ENCODE assay signal across 9 cellular contexts in genomic region chr3:8964436-8965370, GRCh38. TPM values are rescaled to one million over a fixed set of nuclear protein-coding genes. Genes with fewer than 3 reads are reported as not detected.
DNase-seq lines count a peak whose midpoint lies in the region; FAIRE-seq and TF ChIP-seq lines count a peak whose summit lies in the region.
"Had no signal": no experiment of that assay in that cellular context is flagged by ENCODE, and none has a peak within 500 bp of the region (broad histone marks: within the 10 kb centered on the region; RNA-seq: fewer than 3 reads in every experiment).

No MANE protein-coding gene starts in this region.

- POLR2A ChIA-PET in CD4-positive, alpha-beta memory T cell (lab: Charles Lee; ENCODE audit: partially characterized antibody) = no interaction called here

- H3K27me3 ChIP-seq in CD4-positive, alpha-beta memory T cell (ENCODE audit: insufficient read depth, low read length) = no peaks in the 10 kb centered on the region
- H3K27me3 ChIP-seq in KMS-11 (ENCODE audit: insufficient read depth, low read depth) (no peaks in the 10 kb centered on the region), bronchial epithelial cell (ENCODE audit: control insufficient read depth, insufficient read depth, low read length) (no peaks in the 10 kb centered on the region)

- no peak overlapping the region for H3K27ac ChIP-seq in CD4-positive, alpha-beta memory T cell (ENCODE audit: low read depth, low read length)
- H3K27ac ChIP-seq in KMS-11 (no peak overlapping the region), coronary artery (no peak overlapping the region), kidney (ENCODE audit: low read depth in 2 of 2, low read length in 2 of 2) (no peak overlapping the region)

- intact Hi-C loops in CD4-positive, alpha-beta memory T cell (cut with micrococcal nuclease) = no loop called here
- intact Hi-C loops in kidney (cut with DNase I) = no loop called here

- H3K36me3 Mint-ChIP-seq in CD4-positive, alpha-beta memory T cell = peaks cover 0 to 11% of the 10 kb centered on the region in 2 donors
- H3K36me3 Mint-ChIP-seq in mesothelial cell of epicardium = no peaks in the 10 kb centered on the region

- H4K20me1 ChIP-seq in KMS-11 (ENCODE audit: insufficient read depth) = no peaks in the 10 kb centered on the region

- peaks cover 0 to 5% (median 0%) of the 10 kb centered on the region in 8 donors for H3K9me3 Mint-ChIP-seq in CD4-positive, alpha-beta memory T cell
- H3K9me3 Mint-ChIP-seq in mesothelial cell of epicardium = no peaks in the 10 kb centered on the region

- H2AFZ ChIP-seq in KMS-11 (ENCODE audit: low read depth) = peak overlapping the region; percentile 96

- H3K4me3 Mint-ChIP-seq in CD4-positive, alpha-beta memory T cell = peak overlapping the region; percentile 92 to 97 (median 94)
- peak overlapping the region; percentile 95 for H3K4me3 Mint-ChIP-seq in mesothelial cell of epicardium

- H3K36me3 ChIP-seq in CD4-positive, alpha-beta memory T cell (ENCODE audit: insufficient read depth, low read length) = no peaks in the 10 kb centered on the region
- no peaks in the 10 kb centered on the region for H3K36me3 ChIP-seq in KMS-11 (ENCODE audit: insufficient read depth)
- H3K36me3 ChIP-seq in bronchial epithelial cell (ENCODE audit: control insufficient read depth, insufficient read depth, low read length) = no peaks in the 10 kb centered on the region
- no peaks in the 10 kb centered on the region for H3K36me3 ChIP-seq in kidney (ENCODE audit: control insufficient read depth in 1 of 2, insufficient read depth in 2 of 2, low read length in 2 of 2)

- H3K4me2 ChIP-seq in KMS-11 = no peak overlapping the region

- H3K79me2 ChIP-seq in KMS-11 (ENCODE audit: insufficient read depth, low read depth) = peaks cover 34% of the 10 kb centered on the region; the same call in 1 of the 2 replicates

- CTCF ChIA-PET in CD4-positive, alpha-beta memory T cell (lab: Charles Lee; ENCODE audit: partially characterized antibody) = interaction anchor here (13.1 kb wide), 1 partner anchor 338 kb away, joined by 227 read pairs; no protein-coding TSS in a partner anchor

- H3K4me1 ChIP-seq in CD4-positive, alpha-beta memory T cell (ENCODE audit: insufficient read depth, low read length) = peaks cover 21% of the 10 kb centered on the region
- H3K4me1 ChIP-seq in KMS-11 (ENCODE audit: low read depth, poor library complexity, severe bottlenecking) (peaks cover 14% of the 10 kb centered on the region), kidney (ENCODE audit: control insufficient read depth in 1 of 2, insufficient read depth in 1 of 2, low read depth in 1 of 2, low read length in 2 of 2) (peaks cover 3 to 9% of the 10 kb centered on the region in 2 donors)

- DNase-seq in CD4-positive, alpha-beta memory T cell = no peak
- DNase-seq in bronchial epithelial cell (ENCODE audit: low read depth) = peak; percentile 91
- DNase-seq in mesothelial cell of epicardium (ENCODE audit: low spot score in 2 of 2, unreplicated experiment in 2 of 2) = no peak
- no peak for DNase-seq in coronary artery (ENCODE audit: low spot score)
- DNase-seq in stimulated activated CD4-positive, alpha-beta T cell treated with anti-CD3 and anti-CD28 coated beads, Interleukin-1b, Interleukin-23, amount 100 ng/mL, for 48 hours = no peak
- no peak for DNase-seq in NCI-H1048 (lab: John Stamatoyannopoulos, UW)
- DNase-seq in kidney = no peak
- DNase-seq: stimulated activated CD4-positive, alpha-beta T cell treated with anti-CD3 and anti-CD28 coated beads, Interleukin-12 subunit alpha, Interleukin-12 subunit beta, amount 100 ng/mL, for 4 hours had no signal

- no peak overlapping the region for H3K4me3 ChIP-seq in CD4-positive, alpha-beta memory T cell (ENCODE audit: low read length in 2 of 2)
- H3K4me3 ChIP-seq in KMS-11 (IDR thresholded peaks at IDR 0.05; ENCODE audit: insufficient read depth, low read depth, low read length) = no peak overlapping the region
- no peak overlapping the region for H3K4me3 ChIP-seq in bronchial epithelial cell (ENCODE audit: low read depth, low read length)
- H3K4me3 ChIP-seq in coronary artery = no peak overlapping the region
- H3K4me3 ChIP-seq in kidney (ENCODE audit: low read length in 2 of 2) = no peak overlapping the region

- TF ChIP-seq CTCF in KMS-11 (conservative IDR thresholded peaks at IDR 0.05; ENCODE audit: low read depth, low read length) = no peak
- TF ChIP-seq CTCF in bronchial epithelial cell (IDR thresholded peaks at IDR 0.05; ENCODE audit: insufficient read depth, low read length, severe bottlenecking) = no peak
- no peak for TF ChIP-seq CTCF in mesothelial cell of epicardium (IDR thresholded peaks at IDR 0.05; ENCODE audit: unreplicated experiment)
- TF ChIP-seq CTCF in coronary artery (IDR thresholded peaks at IDR 0.05) = no peak
- no peak for TF ChIP-seq CTCF in kidney (IDR thresholded peaks at IDR 0.05; ENCODE audit: borderline replicate concordance, extremely low read depth, insufficient read depth)

- H3K9ac ChIP-seq in KMS-11 (no peak overlapping the region), kidney (ENCODE audit: low read length in 2 of 2) (no peak overlapping the region)

- FAIRE-seq in bronchial epithelial cell (lab: Jason Lieb, UNC) = peak; percentile 87
- FAIRE-seq in kidney (lab: Jason Lieb, UNC) = no peak

- H3K9me3 ChIP-seq in CD4-positive, alpha-beta memory T cell (ENCODE audit: control insufficient read depth in 1 of 2, low read length in 2 of 2) = no peaks in the 10 kb centered on the region
- no peaks in the 10 kb centered on the region for H3K9me3 ChIP-seq in kidney (ENCODE audit: control insufficient read depth in 1 of 2, low read length in 2 of 2)

- H3K4me1 Mint-ChIP-seq in CD4-positive, alpha-beta memory T cell = peaks cover 13 to 35% (median 23%) of the 10 kb centered on the region in 4 donors
- H3K4me1 Mint-ChIP-seq in mesothelial cell of epicardium = peaks cover 45% of the 10 kb centered on the region

- H3K27ac Mint-ChIP-seq in CD4-positive, alpha-beta memory T cell = peak overlapping the region in 6 of 7 donors; percentile 3 to 98 (median 78)
- H3K27ac Mint-ChIP-seq in mesothelial cell of epicardium = peak overlapping the region; percentile 95

- peaks cover 4 to 5% of the 10 kb centered on the region in 2 donors for H3K27me3 Mint-ChIP-seq in CD4-positive, alpha-beta memory T cell
- peaks cover 1% of the 10 kb centered on the region for H3K27me3 Mint-ChIP-seq in mesothelial cell of epicardium (ENCODE audit: low read depth)

RNA-seq across cellular contexts. Expression of gene RAD18, which starts 1.4 kb away (rescaled TPM):
- total RNA-seq in CD4-positive, alpha-beta memory T cell = 10 to 100 TPM; 17.5 to 17.6 TPM
- 10 to 100 TPM; 11.9 to 13.8 TPM for polyA plus RNA-seq in CD4-positive, alpha-beta memory T cell
- total RNA-seq in bronchial epithelial cell (3.9 and 5.0 TPM in 2 replicates), mesothelial cell of epicardium (22.2 to 23.6 TPM (median 23.2 TPM) in 3 replicates), kidney (8.0 TPM)
- polyA plus RNA-seq in kidney (ENCODE audit: insufficient read depth, low read depth, low replicate concordance) = 3.1 TPM
